Comparison of ENCODE assay signal across 7 cellular contexts in genomic region chr7:142509235-142509634, GRCh38.
DNase-seq lines count a peak whose midpoint lies in the region; ATAC-seq and TF ChIP-seq lines count a peak whose summit lies in the region.
"Not testable (repeated sequence)": the region's sequence is repeated elsewhere in the genome, so short reads cannot be mapped to it uniquely, and the experiment has no call there.

No MANE protein-coding gene starts in this region.

- not testable (repeated sequence) for H3K4ac ChIP-seq in trophoblast cell (ENCODE audit: low read depth, low read length)

- peak overlapping the region; percentile 42 for H4K91ac ChIP-seq in trophoblast cell (ENCODE audit: low read depth, low read length)

- H3K9me3 ChIP-seq in CD8-positive, alpha-beta T cell (ENCODE audit: low read length); Loucy (ENCODE audit: insufficient read depth, low read depth, low read length); T-helper 17 cell (ENCODE audit: control insufficient read depth, low read length, poor library complexity, severe bottlenecking); naive thymus-derived CD4-positive, alpha-beta T cell (ENCODE audit: control insufficient read depth in 2 of 3, low read length in 3 of 3); trophoblast cell (ENCODE audit: insufficient read depth, low read depth, low read length): not testable (repeated sequence)

- not testable (repeated sequence) for H3K23ac ChIP-seq in trophoblast cell (ENCODE audit: low read length)

- H3K9ac ChIP-seq in Loucy (ENCODE audit: low read depth, low read length, poor library complexity, severe bottlenecking), result peak overlapping the region; percentile 73
- not testable (repeated sequence) for H3K9ac ChIP-seq in trophoblast cell (ENCODE audit: low read length)

- DNase-seq in CD8-positive, alpha-beta T cell; T-helper 17 cell; activated naive CD4-positive, alpha-beta T cell treated with anti-CD3 and anti-CD28 coated beads, Interleukin-2, amount 10 ng/mL, durations not matched to agents 7 days and 5 days; foreskin keratinocyte; naive thymus-derived CD4-positive, alpha-beta T cell; trophoblast cell: not testable (repeated sequence)

- not testable (repeated sequence) for H3K36me3 Mint-ChIP-seq in CD8-positive, alpha-beta T cell; T-helper 17 cell (ENCODE audit: low read depth); activated naive CD4-positive, alpha-beta T cell treated with anti-CD3 and anti-CD28 coated beads, Interleukin-2, amount 10 ng/mL, durations not matched to agents 7 days and 5 days; naive thymus-derived CD4-positive, alpha-beta T cell

- H3K27ac Mint-ChIP-seq in CD8-positive, alpha-beta T cell, result peak overlapping the region; percentile 46
- H3K27ac Mint-ChIP-seq in T-helper 17 cell, result peak overlapping the region; percentile 82
- H3K27ac Mint-ChIP-seq in activated naive CD4-positive, alpha-beta T cell treated with anti-CD3 and anti-CD28 coated beads, Interleukin-2, amount 10 ng/mL, durations not matched to agents 7 days and 5 days, result peak overlapping the region; percentile 34
- H3K27ac Mint-ChIP-seq in naive thymus-derived CD4-positive, alpha-beta T cell, result peak overlapping the region in 8 of 9 donors; percentile 85 to 96 (median 92)

- not testable (repeated sequence) for H3K27me3 Mint-ChIP-seq in CD8-positive, alpha-beta T cell (ENCODE audit: low read depth); T-helper 17 cell
- peaks cover 25% of the 10 kb centered on the region for H3K27me3 Mint-ChIP-seq in activated naive CD4-positive, alpha-beta T cell treated with anti-CD3 and anti-CD28 coated beads, Interleukin-2, amount 10 ng/mL, durations not matched to agents 7 days and 5 days
- H3K27me3 Mint-ChIP-seq in naive thymus-derived CD4-positive, alpha-beta T cell, result peaks cover 0 to 18% (median 0%) of the 10 kb centered on the region in 5 donors

- not testable (repeated sequence) for H3K18ac ChIP-seq in trophoblast cell (ENCODE audit: low read length)

- H3K27me3 ChIP-seq in CD8-positive, alpha-beta T cell (ENCODE audit: insufficient read depth, low read length); Loucy (ENCODE audit: insufficient read depth, low read length, poor library complexity, severe bottlenecking); foreskin keratinocyte; naive thymus-derived CD4-positive, alpha-beta T cell (ENCODE audit: control insufficient read depth in 2 of 2, insufficient read depth in 2 of 2, low read length in 2 of 2); trophoblast cell (ENCODE audit: insufficient read depth, low read length): not testable (repeated sequence)

- not testable (repeated sequence) for H3K9me2 ChIP-seq in Loucy (replicated peaks; ENCODE audit: low read depth, low read length)

- not testable (repeated sequence) for ATAC-seq in CD8-positive, alpha-beta T cell; T-helper 17 cell; foreskin keratinocyte; naive thymus-derived CD4-positive, alpha-beta T cell

- H3K27ac ChIP-seq in CD8-positive, alpha-beta T cell (ENCODE audit: low read depth, low read length); trophoblast cell (ENCODE audit: low read depth, low read length): not testable (repeated sequence)
- H3K27ac ChIP-seq in foreskin keratinocyte, result peak overlapping the region; percentile 88
- peak overlapping the region; percentile 58 for H3K27ac ChIP-seq in naive thymus-derived CD4-positive, alpha-beta T cell (ENCODE audit: low read depth, low read length)

- not testable (repeated sequence) for H4K12ac ChIP-seq in trophoblast cell (ENCODE audit: low read depth, low read length)

- peaks cover 31% of the 10 kb centered on the region for H3K4me1 ChIP-seq in CD8-positive, alpha-beta T cell (ENCODE audit: insufficient read depth, low read length)
- H3K4me1 ChIP-seq in Loucy (ENCODE audit: insufficient read depth, low read length, poor library complexity, severe bottlenecking) (peaks cover 72% of the 10 kb centered on the region), trophoblast cell (ENCODE audit: control insufficient read depth in 1 of 2, insufficient read depth in 2 of 2, low read length in 2 of 2) (peaks cover 17% of the 10 kb centered on the region in 2 experiments)
- H3K4me1 ChIP-seq in foreskin keratinocyte, result not testable (repeated sequence)
- H3K4me1 ChIP-seq in naive thymus-derived CD4-positive, alpha-beta T cell (ENCODE audit: control insufficient read depth in 2 of 2, insufficient read depth in 2 of 2, low read length in 2 of 2), result peaks cover 0 to 38% of the 10 kb centered on the region in 2 donors

- not testable (repeated sequence) for H3K79me2 ChIP-seq in Loucy (ENCODE audit: insufficient read depth, low read length); trophoblast cell (ENCODE audit: control insufficient read depth, insufficient read depth, low read length, poor library complexity)

- peaks cover 37% of the 10 kb centered on the region for H3K4me1 Mint-ChIP-seq in CD8-positive, alpha-beta T cell (ENCODE audit: low read depth)
- H3K4me1 Mint-ChIP-seq in T-helper 17 cell, result not testable (repeated sequence)
- peaks cover 52% of the 10 kb centered on the region for H3K4me1 Mint-ChIP-seq in activated naive CD4-positive, alpha-beta T cell treated with anti-CD3 and anti-CD28 coated beads, Interleukin-2, amount 10 ng/mL, durations not matched to agents 7 days and 5 days
- peaks cover 9 to 70% (median 53%) of the 10 kb centered on the region in 7 donors for H3K4me1 Mint-ChIP-seq in naive thymus-derived CD4-positive, alpha-beta T cell

- not testable (repeated sequence) for H3K36me3 ChIP-seq in CD8-positive, alpha-beta T cell (ENCODE audit: insufficient read depth, low read length); Loucy (ENCODE audit: insufficient read depth, low read length); naive thymus-derived CD4-positive, alpha-beta T cell (ENCODE audit: control insufficient read depth in 2 of 3, insufficient read depth in 3 of 3, low read length in 3 of 3); trophoblast cell (ENCODE audit: control insufficient read depth in 1 of 2, insufficient read depth in 2 of 2, low read length in 2 of 2)

- H2AK5ac ChIP-seq in trophoblast cell (ENCODE audit: low read length), result not testable (repeated sequence)

- WGBS in trophoblast cell (ENCODE audit: extremely low coverage, insufficient coverage, insufficient read length), result no CpG with 5 or more reads among the region's 3 CpGs

- intact Hi-C loops in CD8-positive, alpha-beta T cell (cut with DNase I, micrococcal nuclease), result loop anchor here in 1 of 2 experiments (2.0 kb wide), 1 partner anchor 36 kb away; no protein-coding TSS in a partner anchor
- intact Hi-C loops in naive thymus-derived CD4-positive, alpha-beta T cell (cut with micrococcal nuclease), result not testable (repeated sequence)

- peak overlapping the region; percentile 66 for H3K4me2 ChIP-seq in Loucy (ENCODE audit: low read depth, low read length, poor library complexity, severe bottlenecking)
- not testable (repeated sequence) for H3K4me2 ChIP-seq in trophoblast cell (ENCODE audit: low read length)

- TF ChIP-seq CTCF in CD8-positive, alpha-beta T cell (IDR thresholded peaks at IDR 0.05); Loucy (conservative IDR thresholded peaks at IDR 0.05; ENCODE audit: low read length); foreskin keratinocyte (conservative IDR thresholded peaks at IDR 0.05): not testable (repeated sequence)

- not testable (repeated sequence) for H3K4me3 Mint-ChIP-seq in CD8-positive, alpha-beta T cell; T-helper 17 cell; activated naive CD4-positive, alpha-beta T cell treated with anti-CD3 and anti-CD28 coated beads, Interleukin-2, amount 10 ng/mL, durations not matched to agents 7 days and 5 days
- H3K4me3 Mint-ChIP-seq in naive thymus-derived CD4-positive, alpha-beta T cell, result peak overlapping the region in 7 of 10 donors; percentile 38 to 66 (median 58)

- H3K14ac ChIP-seq in trophoblast cell (ENCODE audit: low read length), result not testable (repeated sequence)

- CTCF ChIA-PET in CD8-positive, alpha-beta T cell (lab: Charles Lee), result interaction anchor here (1.6 to 2.7 kb wide), 3 partner anchors 12 to 50 kb away, joined by 3 to 13 read pairs (median 6); no protein-coding TSS in a partner anchor
- CTCF ChIA-PET in activated naive CD4-positive, alpha-beta T cell treated with anti-CD3 and anti-CD28 coated beads, Interleukin-2, amount 10 ng/mL, durations not matched to agents 7 days and 5 days (lab: Charles Lee), result interaction anchor here (1.4 kb wide), 2 partner anchors 12 to 44 kb away, joined by 3 read pairs; no protein-coding TSS in a partner anchor
- CTCF ChIA-PET in naive thymus-derived CD4-positive, alpha-beta T cell (lab: Charles Lee), result interaction anchor here (0.6 to 5.7 kb wide), 3 partner anchors 12 to 259 kb away, joined by 5 to 19 read pairs (median 8); no protein-coding TSS in a partner anchor

- not testable (repeated sequence) for H2BK5ac ChIP-seq in trophoblast cell (ENCODE audit: low read depth, low read length, poor library complexity)

- not testable (repeated sequence) for H4K20me1 ChIP-seq in Loucy (ENCODE audit: insufficient read depth, low read length, poor library complexity, severe bottlenecking)

- not testable (repeated sequence) for H2BK120ac ChIP-seq in trophoblast cell (ENCODE audit: insufficient read depth, low read length, poor library complexity)

- H3K4me3 ChIP-seq in CD8-positive, alpha-beta T cell (ENCODE audit: low read depth, low read length); Loucy (ENCODE audit: low read length, poor library complexity, severe bottlenecking); naive thymus-derived CD4-positive, alpha-beta T cell (ENCODE audit: low read length); trophoblast cell (ENCODE audit: low read depth, low read length): not testable (repeated sequence)

- H4K8ac ChIP-seq in trophoblast cell (ENCODE audit: low read depth, low read length), result not testable (repeated sequence)

- not testable (repeated sequence) for H3K79me1 ChIP-seq in trophoblast cell (ENCODE audit: low read length)

- not testable (repeated sequence) for H3K9me3 Mint-ChIP-seq in CD8-positive, alpha-beta T cell; activated naive CD4-positive, alpha-beta T cell treated with anti-CD3 and anti-CD28 coated beads, Interleukin-2, amount 10 ng/mL, durations not matched to agents 7 days and 5 days; naive thymus-derived CD4-positive, alpha-beta T cell

- H2BK12ac ChIP-seq in trophoblast cell (ENCODE audit: low read length), result peak overlapping the region; percentile 51

- H2AFZ ChIP-seq in Loucy (ENCODE audit: low read length); trophoblast cell (ENCODE audit: insufficient read depth, low read length, poor library complexity): not testable (repeated sequence)

- H3F3A ChIP-seq in Loucy (ENCODE audit: low read depth), result not testable (repeated sequence)

- POLR2A ChIA-PET in CD8-positive, alpha-beta T cell (lab: Charles Lee), result not testable (repeated sequence)
- POLR2A ChIA-PET in naive thymus-derived CD4-positive, alpha-beta T cell (lab: Charles Lee), result interaction anchor here (1.5 to 5.4 kb wide), 2 partner anchors 10 to 26 kb away, joined by 4 to 51 read pairs; no protein-coding TSS in a partner anchor

Comparison
In these comparisons a context has a peak if more than half of its experiments do, and no peak if none do; other contexts are left out.
1. H3K27ac Mint-ChIP-seq: peak in every context shown above with its lines; median percentile 92 in naive thymus-derived CD4-positive, alpha-beta T cell; 82 in T-helper 17 cell; 46 in CD8-positive, alpha-beta T cell; 34 in activated naive CD4-positive, alpha-beta T cell treated with anti-CD3 and anti-CD28 coated beads, Interleukin-2, amount 10 ng/mL, durations not matched to agents 7 days and 5 days.